9 cellular contexts compared by ENCODE assay signal in genomic region chr6:42692151-42692911, GRCh38. TPM values are rescaled to one million over a fixed set of nuclear protein-coding genes. Genes with fewer than 3 reads are reported as not detected.
DNase-seq lines count a peak whose midpoint lies in the region; ATAC-seq and TF ChIP-seq lines count a peak whose summit lies in the region.
"Had no signal": no experiment of that assay in that cellular context is flagged by ENCODE, and none has a peak within 500 bp of the region (broad histone marks: within the 10 kb centered on the region; RNA-seq: fewer than 3 reads in every experiment).

No MANE protein-coding gene starts in this region.

- no peaks in the 10 kb centered on the region for H3K27me3 ChIP-seq in CD8-positive, alpha-beta T cell (ENCODE audit: insufficient read depth, low read length)
- H3K27me3 ChIP-seq in A673 (replicated peaks; ENCODE audit: insufficient read depth, low read depth, low read length, poor library complexity), result no peaks in the 10 kb centered on the region
- H3K27me3 ChIP-seq: neutrophil had no signal

- no peak overlapping the region for H3K4me3 Mint-ChIP-seq in CD8-positive, alpha-beta T cell
- H3K4me3 Mint-ChIP-seq in effector memory CD8-positive, alpha-beta T cell, result no peak overlapping the region
- H3K4me3 Mint-ChIP-seq in osteocyte (ENCODE audit: unreplicated experiment), result no peak overlapping the region

- H3K36me3 ChIP-seq in CD8-positive, alpha-beta T cell (ENCODE audit: insufficient read depth, low read length), result peaks cover 32% of the 10 kb centered on the region
- peaks cover 47% of the 10 kb centered on the region for H3K36me3 ChIP-seq in A673 (ENCODE audit: insufficient read depth, low read length, poor library complexity, severe bottlenecking)

- H3K4me1 Mint-ChIP-seq in CD8-positive, alpha-beta T cell (ENCODE audit: low read depth), result peaks cover 45% of the 10 kb centered on the region
- peaks cover 14 to 18% of the 10 kb centered on the region in 2 donors for H3K4me1 Mint-ChIP-seq in effector memory CD8-positive, alpha-beta T cell (ENCODE audit: low read depth in 2 of 2)
- H3K4me1 Mint-ChIP-seq in osteocyte (ENCODE audit: unreplicated experiment), result no peaks in the 10 kb centered on the region

- peak; percentile 14 for ATAC-seq in CD8-positive, alpha-beta T cell
- no peak for ATAC-seq in effector memory CD8-positive, alpha-beta T cell (replicated peaks)
- ATAC-seq in GM18909 (IDR thresholded peaks at IDR 0.05; ENCODE audit: poor library complexity, unreplicated experiment), result no peak
- no peak for ATAC-seq in HG02610 (IDR thresholded peaks at IDR 0.05; ENCODE audit: unreplicated experiment)

- H3K27ac ChIP-seq in CD8-positive, alpha-beta T cell (ENCODE audit: low read depth, low read length), result no peak overlapping the region
- H3K27ac ChIP-seq in A673 (ENCODE audit: low read depth, low read length, poor library complexity, severe bottlenecking), result no peak overlapping the region
- no peak overlapping the region for H3K27ac ChIP-seq in caudate nucleus (ENCODE audit: low read depth, low read length)

- intact Hi-C loops in CD8-positive, alpha-beta T cell (cut with DNase I, micrococcal nuclease), result loop anchor here in 1 of 2 experiments (5.0 kb wide), 1 partner anchor 35 kb away; no protein-coding TSS in a partner anchor
- intact Hi-C loops in A673 (cut with micrococcal nuclease; ENCODE audit: unreplicated experiment), result no loop called here

- H3K4me3 ChIP-seq in CD8-positive, alpha-beta T cell (ENCODE audit: low read depth, low read length), result no peak overlapping the region
- H3K4me3 ChIP-seq in A673 (ENCODE audit: low read depth, low read length, poor library complexity, severe bottlenecking), result no peak overlapping the region

- peaks cover 39% of the 10 kb centered on the region for H3K4me1 ChIP-seq in CD8-positive, alpha-beta T cell (ENCODE audit: insufficient read depth, low read length)
- no peaks in the 10 kb centered on the region for H3K4me1 ChIP-seq in A673 (ENCODE audit: insufficient read depth, low read length, poor library complexity, severe bottlenecking)

- peaks cover 62% of the 10 kb centered on the region for H3K36me3 Mint-ChIP-seq in CD8-positive, alpha-beta T cell
- peaks cover 65% of the 10 kb centered on the region for H3K36me3 Mint-ChIP-seq in effector memory CD8-positive, alpha-beta T cell (ENCODE audit: insufficient read depth)
- peaks cover 42% of the 10 kb centered on the region for H3K36me3 Mint-ChIP-seq in osteocyte (ENCODE audit: unreplicated experiment)

- CTCF ChIA-PET in CD8-positive, alpha-beta T cell (lab: Charles Lee), result interaction anchor here (0.8 to 4.1 kb wide), 7 partner anchors 22 to 139 kb away, joined by 3 to 22 read pairs (median 3); no protein-coding TSS in a partner anchor
- CTCF ChIA-PET in A673 (lab: Charles Lee), result no interaction called here

- H3K27me3 Mint-ChIP-seq in CD8-positive, alpha-beta T cell (ENCODE audit: low read depth), result no peaks in the 10 kb centered on the region
- no peaks in the 10 kb centered on the region for H3K27me3 Mint-ChIP-seq in effector memory CD8-positive, alpha-beta T cell
- H3K27me3 Mint-ChIP-seq in osteocyte (ENCODE audit: unreplicated experiment), result no peaks in the 10 kb centered on the region

- no TSS peak for BruUV-seq in A673 (replicated peaks; lab: Mats Ljungman, UMichigan)

- peak overlapping the region; percentile 91 for H3K27ac Mint-ChIP-seq in CD8-positive, alpha-beta T cell
- peak overlapping the region; percentile 6 to 84 for H3K27ac Mint-ChIP-seq in effector memory CD8-positive, alpha-beta T cell
- H3K27ac Mint-ChIP-seq in osteocyte (ENCODE audit: unreplicated experiment), result no peak overlapping the region

- TF ChIP-seq CTCF in CD8-positive, alpha-beta T cell (IDR thresholded peaks at IDR 0.05), result no peak
- no peak for TF ChIP-seq CTCF in osteocyte (IDR thresholded peaks at IDR 0.05)
- TF ChIP-seq CTCF in A673 (conservative IDR thresholded peaks at IDR 0.05; ENCODE audit: low read depth, low read length), result no peak

- POLR2A ChIA-PET in CD8-positive, alpha-beta T cell (lab: Charles Lee), result interaction anchor here (0.7 to 2.3 kb wide), 7 partner anchors 18 to 121 kb away, joined by 3 to 10 read pairs (median 4); partner anchors contain the start of genes BICRAL and TBCC
- POLR2A ChIA-PET in A673 (lab: Charles Lee; ENCODE audit: low non-redundant PET), result no interaction called here

- DNase-seq in CD8-positive, alpha-beta T cell, result no peak
- peak; percentile 30 for DNase-seq in NCI-H2227 treated with DMSO at 0.1 percent for 48 hours (lab: John Stamatoyannopoulos, UW)
- no peak for DNase-seq in effector memory CD8-positive, alpha-beta T cell
- peak; percentile 17 for DNase-seq in osteocyte (ENCODE audit: extremely low spot score, unreplicated experiment)
- no peak for DNase-seq in A673 (ENCODE audit: low spot score)
- DNase-seq in caudate nucleus (lab: John Stamatoyannopoulos, UW), result no peak

- H3K9me3 ChIP-seq in CD8-positive, alpha-beta T cell (ENCODE audit: low read length), result no peaks in the 10 kb centered on the region
- H3K9me3 ChIP-seq in A673 (ENCODE audit: low read depth, low read length, poor library complexity, severe bottlenecking), result no peaks in the 10 kb centered on the region
- H3K9me3 ChIP-seq: neutrophil had no signal

- no peaks in the 10 kb centered on the region for H3K9me3 Mint-ChIP-seq in CD8-positive, alpha-beta T cell
- H3K9me3 Mint-ChIP-seq in effector memory CD8-positive, alpha-beta T cell, result no peaks in the 10 kb centered on the region
- no peaks in the 10 kb centered on the region for H3K9me3 Mint-ChIP-seq in osteocyte (ENCODE audit: unreplicated experiment)

RNA-seq across cellular contexts. Expression of gene PRPH2, which starts 30.1 kb away (rescaled TPM):
- not detected for total RNA-seq in CD8-positive, alpha-beta T cell
- not detected in 2 replicates for total RNA-seq in osteocyte
- total RNA-seq in A673 (2021), result 0.41 and 0.46 TPM in 2 replicates

RNA-seq across cellular contexts. Expression of gene TBCC, which starts 53.6 kb away (rescaled TPM):
- total RNA-seq in CD8-positive, alpha-beta T cell, result 10 to 100 TPM; 70.5 to 74.1 TPM
- 23.4 and 23.8 TPM in 2 replicates for total RNA-seq in osteocyte
- 29.4 and 31.3 TPM in 2 replicates for total RNA-seq in A673 (2021)

Comparison
In these comparisons a context has a peak if more than half of its experiments do, and no peak if none do; other contexts are left out.
1. DNase-seq: peak in NCI-H2227 treated with DMSO at 0.1 percent for 48 hours (single experiment) and osteocyte (single experiment); none in CD8-positive, alpha-beta T cell (0 of 7), effector memory CD8-positive, alpha-beta T cell (0 of 3), A673 (single experiment) and caudate nucleus (0 of 61).